Comparison of ENCODE assay signal across 2 cellular contexts in the genomic region with DNA sequence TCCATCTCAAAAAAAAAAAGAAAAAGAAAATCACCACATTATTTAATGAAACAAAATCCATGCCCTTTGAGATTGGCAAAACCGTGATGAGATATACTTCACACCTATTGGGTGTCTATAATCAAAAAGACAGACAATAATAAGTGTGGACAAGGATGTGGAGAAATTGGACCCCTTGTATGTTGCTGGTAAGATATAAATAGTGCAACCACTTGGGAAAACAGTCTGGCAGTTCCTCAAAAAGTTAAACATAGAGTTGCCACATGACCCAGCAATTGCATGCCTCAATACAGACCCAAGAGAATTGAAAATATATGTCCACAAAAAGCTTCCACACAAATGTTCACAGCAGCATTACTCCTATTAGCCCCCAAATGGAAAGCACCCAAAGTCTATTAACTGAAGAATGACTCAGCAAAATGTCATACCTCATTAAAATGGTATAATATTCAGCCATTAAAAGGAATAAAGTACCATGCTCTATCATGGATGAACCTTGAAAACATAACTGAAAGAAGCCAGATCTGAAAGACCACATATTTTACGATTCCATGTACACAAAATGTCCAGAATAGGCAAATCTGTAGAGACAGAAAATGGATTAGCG.
TF ChIP-seq lines count a peak whose summit lies in the region.

No MANE protein-coding gene starts in this region.

TF ChIP-seq in HepG2, 621 proteins besides CTCF, POLR2A, EP300 and RAD21:
- TF ChIP-seq ZNF7 (CRISPR knock-in tag; IDR thresholded peaks at IDR 0.05) (peak; percentile 83), NR1H2 (CRISPR knock-in tag; IDR thresholded peaks at IDR 0.05; ENCODE audit: borderline replicate concordance, low read depth) (no peak), ZNF75D (CRISPR knock-in tag; IDR thresholded peaks at IDR 0.05; ENCODE audit: borderline replicate concordance) (no peak), ZNF446 (CRISPR knock-in tag; IDR thresholded peaks at IDR 0.05) (no peak), ZZZ3 (CRISPR knock-in tag; IDR thresholded peaks at IDR 0.05; ENCODE audit: borderline replicate concordance) (no peak), MAX (IDR thresholded peaks at IDR 0.05) (no peak), ZNF562 (CRISPR knock-in tag; IDR thresholded peaks at IDR 0.05; ENCODE audit: borderline replicate concordance) (no peak), ELF1 (CRISPR knock-in tag; IDR thresholded peaks at IDR 0.05) (no peak), NR2F1 (CRISPR knock-in tag; IDR thresholded peaks at IDR 0.05) (no peak), DPF2 (CRISPR knock-in tag; IDR thresholded peaks at IDR 0.05; ENCODE audit: borderline replicate concordance, low read depth) (no peak), MAFK (conservative IDR thresholded peaks at IDR 0.05 in 1 of 2, IDR thresholded peaks at IDR 0.05 in 1 of 2; ENCODE audit: low read length in 2 of 2) (peak; percentile 60 to 67), ZNF615 (CRISPR knock-in tag; IDR thresholded peaks at IDR 0.05; ENCODE audit: borderline replicate concordance) (no peak), MAFF (IDR thresholded peaks at IDR 0.05; ENCODE audit: low read depth, low read length) (0 out of 2 replicates have a peak, but pooled peaks have one; percentile 32), ZNF530 (CRISPR knock-in tag; IDR thresholded peaks at IDR 0.05; ENCODE audit: low read depth) (no peak), NFIB (CRISPR knock-in tag; IDR thresholded peaks at IDR 0.05; ENCODE audit: borderline replicate concordance) (no peak), ZNF891 (CRISPR knock-in tag; IDR thresholded peaks at IDR 0.05) (no peak), NFE2L2 (IDR thresholded peaks at IDR 0.05; ENCODE audit: low read length) (peak; percentile 93)
- TF ChIP-seq, protein P1, sequence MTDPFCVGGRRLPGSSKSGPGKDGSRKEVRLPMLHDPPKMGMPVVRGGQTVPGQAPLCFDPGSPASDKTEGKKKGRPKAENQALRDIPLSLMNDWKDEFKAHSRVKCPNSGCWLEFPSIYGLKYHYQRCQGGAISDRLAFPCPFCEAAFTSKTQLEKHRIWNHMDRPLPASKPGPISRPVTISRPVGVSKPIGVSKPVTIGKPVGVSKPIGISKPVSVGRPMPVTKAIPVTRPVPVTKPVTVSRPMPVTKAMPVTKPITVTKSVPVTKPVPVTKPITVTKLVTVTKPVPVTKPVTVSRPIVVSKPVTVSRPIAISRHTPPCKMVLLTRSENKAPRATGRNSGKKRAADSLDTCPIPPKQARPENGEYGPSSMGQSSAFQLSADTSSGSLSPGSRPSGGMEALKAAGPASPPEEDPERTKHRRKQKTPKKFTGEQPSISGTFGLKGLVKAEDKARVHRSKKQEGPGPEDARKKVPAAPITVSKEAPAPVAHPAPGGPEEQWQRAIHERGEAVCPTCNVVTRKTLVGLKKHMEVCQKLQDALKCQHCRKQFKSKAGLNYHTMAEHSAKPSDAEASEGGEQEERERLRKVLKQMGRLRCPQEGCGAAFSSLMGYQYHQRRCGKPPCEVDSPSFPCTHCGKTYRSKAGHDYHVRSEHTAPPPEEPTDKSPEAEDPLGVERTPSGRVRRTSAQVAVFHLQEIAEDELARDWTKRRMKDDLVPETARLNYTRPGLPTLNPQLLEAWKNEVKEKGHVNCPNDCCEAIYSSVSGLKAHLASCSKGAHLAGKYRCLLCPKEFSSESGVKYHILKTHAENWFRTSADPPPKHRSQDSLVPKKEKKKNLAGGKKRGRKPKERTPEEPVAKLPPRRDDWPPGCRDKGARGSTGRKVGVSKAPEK (CRISPR knock-in tag; IDR thresholded peaks at IDR 0.05; ENCODE audit: borderline replicate concordance): no peak
TF ChIP-seq in HepG2: peak in this region for 4.

TF ChIP-seq in K562, 482 proteins besides CTCF, POLR2A, EP300 and RAD21 (continues in another document):
- TF ChIP-seq NFE2 (IDR thresholded peaks at IDR 0.05; ENCODE audit: low read depth): peak; percentile 96
- TF ChIP-seq, protein P2, sequence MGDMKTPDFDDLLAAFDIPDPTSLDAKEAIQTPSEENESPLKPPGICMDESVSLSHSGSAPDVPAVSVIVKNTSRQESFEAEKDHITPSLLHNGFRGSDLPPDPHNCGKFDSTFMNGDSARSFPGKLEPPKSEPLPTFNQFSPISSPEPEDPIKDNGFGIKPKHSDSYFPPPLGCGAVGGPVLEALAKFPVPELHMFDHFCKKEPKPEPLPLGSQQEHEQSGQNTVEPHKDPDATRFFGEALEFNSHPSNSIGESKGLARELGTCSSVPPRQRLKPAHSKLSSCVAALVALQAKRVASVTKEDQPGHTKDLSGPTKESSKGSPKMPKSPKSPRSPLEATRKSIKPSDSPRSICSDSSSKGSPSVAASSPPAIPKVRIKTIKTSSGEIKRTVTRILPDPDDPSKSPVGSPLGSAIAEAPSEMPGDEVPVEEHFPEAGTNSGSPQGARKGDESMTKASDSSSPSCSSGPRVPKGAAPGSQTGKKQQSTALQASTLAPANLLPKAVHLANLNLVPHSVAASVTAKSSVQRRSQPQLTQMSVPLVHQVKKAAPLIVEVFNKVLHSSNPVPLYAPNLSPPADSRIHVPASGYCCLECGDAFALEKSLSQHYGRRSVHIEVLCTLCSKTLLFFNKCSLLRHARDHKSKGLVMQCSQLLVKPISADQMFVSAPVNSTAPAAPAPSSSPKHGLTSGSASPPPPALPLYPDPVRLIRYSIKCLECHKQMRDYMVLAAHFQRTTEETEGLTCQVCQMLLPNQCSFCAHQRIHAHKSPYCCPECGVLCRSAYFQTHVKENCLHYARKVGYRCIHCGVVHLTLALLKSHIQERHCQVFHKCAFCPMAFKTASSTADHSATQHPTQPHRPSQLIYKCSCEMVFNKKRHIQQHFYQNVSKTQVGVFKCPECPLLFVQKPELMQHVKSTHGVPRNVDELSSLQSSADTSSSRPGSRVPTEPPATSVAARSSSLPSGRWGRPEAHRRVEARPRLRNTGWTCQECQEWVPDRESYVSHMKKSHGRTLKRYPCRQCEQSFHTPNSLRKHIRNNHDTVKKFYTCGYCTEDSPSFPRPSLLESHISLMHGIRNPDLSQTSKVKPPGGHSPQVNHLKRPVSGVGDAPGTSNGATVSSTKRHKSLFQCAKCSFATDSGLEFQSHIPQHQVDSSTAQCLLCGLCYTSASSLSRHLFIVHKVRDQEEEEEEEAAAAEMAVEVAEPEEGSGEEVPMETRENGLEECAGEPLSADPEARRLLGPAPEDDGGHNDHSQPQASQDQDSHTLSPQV (IDR thresholded peaks at IDR 0.05): peak; percentile 80
- 0 out of 2 replicates have a peak, but pooled peaks have one; percentile 25 for TF ChIP-seq L3MBTL2 (IDR thresholded peaks at IDR 0.05)
- TF ChIP-seq ATF3 (IDR thresholded peaks at IDR 0.05): peak; percentile 17; the same call in 1 of the 2 replicates
- no peak for TF ChIP-seq ATF3 (CRISPR knock-in tag; conservative IDR thresholded peaks at IDR 0.05)
- TF ChIP-seq MTF1 (CRISPR knock-in tag; IDR thresholded peaks at IDR 0.05; ENCODE audit: borderline replicate concordance): no peak
- 0 out of 4 replicates have a peak, but pooled peaks of 1 of the 2 experiments have one; percentile 6 for TF ChIP-seq TEAD1 (CRISPR knock-in tag; IDR thresholded peaks at IDR 0.05)
- peak; percentile 67; the same call in 1 of the 2 replicates for TF ChIP-seq TRIM28 (IDR thresholded peaks at IDR 0.05)
- peak; percentile 26; the same call in 1 of the 2 replicates for TF ChIP-seq BCOR (IDR thresholded peaks at IDR 0.05)
- peak in 1 of 2 experiments; percentile 60; a peak in 1 of 3 replicates for TF ChIP-seq CBX3 (IDR thresholded peaks at IDR 0.05; ENCODE audit: borderline replicate concordance in 1 of 2, low read length in 2 of 2)
- peak; percentile 44; the same call in 1 of the 2 replicates for TF ChIP-seq DPF2 (IDR thresholded peaks at IDR 0.05)
- peak; percentile 95 for TF ChIP-seq MAFK (IDR thresholded peaks at IDR 0.05; ENCODE audit: low read length)
- peak; percentile 96 for TF ChIP-seq MAFF (IDR thresholded peaks at IDR 0.05; ENCODE audit: low read length)
- 0 out of 4 replicates have a peak, but pooled peaks of 1 of the 2 experiments have one; percentile 34 for TF ChIP-seq ARNT (IDR thresholded peaks at IDR 0.05)
- no peak for TF ChIP-seq KLF6 (CRISPR knock-in tag; IDR thresholded peaks at IDR 0.05; ENCODE audit: borderline replicate concordance)
- 0 out of 2 replicates have a peak, but pooled peaks have one; percentile 17 for TF ChIP-seq SMAD4 (CRISPR knock-in tag; conservative IDR thresholded peaks at IDR 0.05)
- TF ChIP-seq SMARCA4 (IDR thresholded peaks at IDR 0.05): peak; percentile 69; the same call in 1 of the 2 replicates
- TF ChIP-seq ZNF347 (CRISPR knock-in tag; IDR thresholded peaks at IDR 0.05; ENCODE audit: low read depth): no peak
- 0 out of 4 replicates have a peak, but pooled peaks have one; percentile 38 to 46 for TF ChIP-seq TRIM24 (IDR thresholded peaks at IDR 0.05)
- TF ChIP-seq, protein P3, sequence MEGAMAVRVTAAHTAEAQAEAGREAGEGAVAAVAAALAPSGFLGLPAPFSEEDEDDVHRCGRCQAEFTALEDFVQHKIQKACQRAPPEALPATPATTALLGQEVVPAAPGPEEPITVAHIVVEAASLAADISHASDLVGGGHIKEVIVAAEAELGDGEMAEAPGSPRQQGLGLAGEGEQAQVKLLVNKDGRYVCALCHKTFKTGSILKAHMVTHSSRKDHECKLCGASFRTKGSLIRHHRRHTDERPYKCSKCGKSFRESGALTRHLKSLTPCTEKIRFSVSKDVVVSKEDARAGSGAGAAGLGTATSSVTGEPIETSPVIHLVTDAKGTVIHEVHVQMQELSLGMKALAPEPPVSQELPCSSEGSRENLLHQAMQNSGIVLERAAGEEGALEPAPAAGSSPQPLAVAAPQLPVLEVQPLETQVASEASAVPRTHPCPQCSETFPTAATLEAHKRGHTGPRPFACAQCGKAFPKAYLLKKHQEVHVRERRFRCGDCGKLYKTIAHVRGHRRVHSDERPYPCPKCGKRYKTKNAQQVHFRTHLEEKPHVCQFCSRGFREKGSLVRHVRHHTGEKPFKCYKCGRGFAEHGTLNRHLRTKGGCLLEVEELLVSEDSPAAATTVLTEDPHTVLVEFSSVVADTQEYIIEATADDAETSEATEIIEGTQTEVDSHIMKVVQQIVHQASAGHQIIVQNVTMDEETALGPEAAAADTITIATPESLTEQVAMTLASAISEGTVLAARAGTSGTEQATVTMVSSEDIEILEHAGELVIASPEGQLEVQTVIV (CRISPR knock-in tag; IDR thresholded peaks at IDR 0.05; ENCODE audit: borderline replicate concordance): no peak
- TF ChIP-seq BACH1 (tag; IDR thresholded peaks at IDR 0.05): peak; percentile 92
- TF ChIP-seq, protein P4, sequence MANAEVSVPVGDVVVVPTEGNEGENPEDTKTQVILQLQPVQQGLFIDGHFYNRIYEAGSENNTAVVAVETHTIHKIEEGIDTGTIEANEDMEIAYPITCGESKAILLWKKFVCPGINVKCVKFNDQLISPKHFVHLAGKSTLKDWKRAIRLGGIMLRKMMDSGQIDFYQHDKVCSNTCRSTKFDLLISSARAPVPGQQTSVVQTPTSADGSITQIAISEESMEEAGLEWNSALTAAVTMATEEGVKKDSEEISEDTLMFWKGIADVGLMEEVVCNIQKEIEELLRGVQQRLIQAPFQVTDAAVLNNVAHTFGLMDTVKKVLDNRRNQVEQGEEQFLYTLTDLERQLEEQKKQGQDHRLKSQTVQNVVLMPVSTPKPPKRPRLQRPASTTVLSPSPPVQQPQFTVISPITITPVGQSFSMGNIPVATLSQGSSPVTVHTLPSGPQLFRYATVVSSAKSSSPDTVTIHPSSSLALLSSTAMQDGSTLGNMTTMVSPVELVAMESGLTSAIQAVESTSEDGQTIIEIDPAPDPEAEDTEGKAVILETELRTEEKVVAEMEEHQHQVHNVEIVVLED (CRISPR knock-in tag; IDR thresholded peaks at IDR 0.05): no peak
- no peak for TF ChIP-seq LCOR (CRISPR knock-in tag; IDR thresholded peaks at IDR 0.05)
- TF ChIP-seq SPI1 (IDR thresholded peaks at IDR 0.05; ENCODE audit: borderline replicate concordance, low read depth, low read length): peak; percentile 60; the same call in 1 of the 2 replicates
- no peak for TF ChIP-seq MECOM (CRISPR knock-in tag; IDR thresholded peaks at IDR 0.05)
- TF ChIP-seq RBM25 (IDR thresholded peaks at IDR 0.05; ENCODE audit: low read depth, low read length, severe bottlenecking): peak; percentile 33
- TF ChIP-seq KLF16 (IDR thresholded peaks at IDR 0.05): no peak
- TF ChIP-seq BRCA1 (IDR thresholded peaks at IDR 0.05): no peak
- TF ChIP-seq BRCA1 (CRISPR knock-in tag; IDR thresholded peaks at IDR 0.05): no peak
- TF ChIP-seq, protein P5, sequence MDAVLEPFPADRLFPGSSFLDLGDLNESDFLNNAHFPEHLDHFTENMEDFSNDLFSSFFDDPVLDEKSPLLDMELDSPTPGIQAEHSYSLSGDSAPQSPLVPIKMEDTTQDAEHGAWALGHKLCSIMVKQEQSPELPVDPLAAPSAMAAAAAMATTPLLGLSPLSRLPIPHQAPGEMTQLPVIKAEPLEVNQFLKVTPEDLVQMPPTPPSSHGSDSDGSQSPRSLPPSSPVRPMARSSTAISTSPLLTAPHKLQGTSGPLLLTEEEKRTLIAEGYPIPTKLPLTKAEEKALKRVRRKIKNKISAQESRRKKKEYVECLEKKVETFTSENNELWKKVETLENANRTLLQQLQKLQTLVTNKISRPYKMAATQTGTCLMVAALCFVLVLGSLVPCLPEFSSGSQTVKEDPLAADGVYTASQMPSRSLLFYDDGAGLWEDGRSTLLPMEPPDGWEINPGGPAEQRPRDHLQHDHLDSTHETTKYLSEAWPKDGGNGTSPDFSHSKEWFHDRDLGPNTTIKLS (IDR thresholded peaks at IDR 0.05; ENCODE audit: borderline replicate concordance, low read depth): no peak; the same call in 1 of the 2 replicates
- TF ChIP-seq MAFG (tag; conservative IDR thresholded peaks at IDR 0.05): peak; percentile 98
- TF ChIP-seq C11orf30 (IDR thresholded peaks at IDR 0.05; ENCODE audit: low read depth): peak; percentile 95
- TF ChIP-seq HDAC2 (IDR thresholded peaks at IDR 0.05): peak; percentile 55; the same call in 1 of the 2 replicates
- peak; percentile 97 for TF ChIP-seq ZNF316 (IDR thresholded peaks at IDR 0.05)
